Comparison of ENCODE assay signal across 16 cellular contexts in genomic region chr14:101480022-101480746, GRCh38.
DNase-seq lines count a peak whose midpoint lies in the region; ATAC-seq and TF ChIP-seq lines count a peak whose summit lies in the region.
"Had no signal": no experiment of that assay in that cellular context is flagged by ENCODE, and none has a peak within 500 bp of the region (broad histone marks: within the 10 kb centered on the region; RNA-seq: fewer than 3 reads in every experiment).

No MANE protein-coding gene starts in this region.

- no peak overlapping the region for H3K4me3 ChIP-seq in gastroesophageal sphincter
- H3K4me3 ChIP-seq: GM12878, pancreas had no signal

- CTCF ChIA-PET in activated CD8-positive, alpha-beta memory T cell treated with anti-CD3 and anti-CD28 coated beads, Interleukin-2, amount 10 ng/mL, durations not matched to agents 7 days and 5 days (lab: Charles Lee) = no interaction called here

- no peaks in the 10 kb centered on the region for H3K36me3 Mint-ChIP-seq in activated CD8-positive, alpha-beta memory T cell treated with anti-CD3 and anti-CD28 coated beads, Interleukin-2, amount 10 ng/mL, durations not matched to agents 7 days and 5 days

- no peak for TF ChIP-seq POLR2A in gastroesophageal sphincter (IDR thresholded peaks at IDR 0.05)

- H3K4me1 Mint-ChIP-seq in activated CD8-positive, alpha-beta memory T cell treated with anti-CD3 and anti-CD28 coated beads, Interleukin-2, amount 10 ng/mL, durations not matched to agents 7 days and 5 days = no peaks in the 10 kb centered on the region
- H3K4me1 Mint-ChIP-seq: central memory CD8-positive, alpha-beta T cell had no signal

- DNase-seq in NCI-H1436 (lab: John Stamatoyannopoulos, UW) (peak; percentile 16), NCI-H1436 treated with DMSO at 0.1 percent for 48 hours (lab: John Stamatoyannopoulos, UW) (no peak), NCI-H187 treated with DMSO at 0.1 percent for 48 hours (lab: John Stamatoyannopoulos, UW) (peak; percentile 79), sciatic nerve (ENCODE audit: low spot score) (peak; percentile 45), activated gamma-delta T cell (lab: John Stamatoyannopoulos, UW) (no peak)
- DNase-seq in activated CD8-positive, alpha-beta memory T cell treated with anti-CD3 and anti-CD28 coated beads, Interleukin-2, amount 10 ng/mL, durations not matched to agents 7 days and 5 days = no peak
- DNase-seq in activated CD8-positive, alpha-beta memory T cell treated with anti-CD3 and anti-CD28 coated beads, Interleukin-2, amount 50 U/mL, for 48 hours = no peak
- DNase-seq: NCI-H1092, NCI-H510A treated with DMSO at 0.1 percent for 48 hours, T-helper 1 cell had no signal

- H3K27ac ChIP-seq in gastroesophageal sphincter = peak overlapping the region in 3 of 4 donors; percentile 17 to 71 (median 64)

- H3K36me3 ChIP-seq in gastroesophageal sphincter = no peaks in the 10 kb centered on the region
- H3K36me3 ChIP-seq: pancreas had no signal

- peaks cover 0 to 24% (median 0%) of the 10 kb centered on the region in 3 donors for H3K9me3 ChIP-seq in gastroesophageal sphincter
- H3K9me3 ChIP-seq: pancreas had no signal

- no peak for TF ChIP-seq CTCF in gastroesophageal sphincter (IDR thresholded peaks at IDR 0.05)

- H3K27me3 ChIP-seq in gastroesophageal sphincter = peaks cover 19% of the 10 kb centered on the region
- H3K27me3 ChIP-seq: pancreas had no signal

- WGBS in gastroesophageal sphincter (ENCODE audit: low coverage in 1 of 2), 2 donors = 65 to 80% methylated on average over 10 to 11 of the region's 12 CpGs

- TF ChIP-seq EP300 in gastroesophageal sphincter (IDR thresholded peaks at IDR 0.05) = no peak

- intact Hi-C loops in sciatic nerve (cut with DNase I) = no loop called here

- peaks cover 0 to 28% (median 4%) of the 10 kb centered on the region in 3 donors for H3K4me1 ChIP-seq in gastroesophageal sphincter

- H3K9me3 Mint-ChIP-seq in activated CD8-positive, alpha-beta memory T cell treated with anti-CD3 and anti-CD28 coated beads, Interleukin-2, amount 10 ng/mL, durations not matched to agents 7 days and 5 days (ENCODE audit: low read depth) = no peaks in the 10 kb centered on the region
- H3K9me3 Mint-ChIP-seq: central memory CD8-positive, alpha-beta T cell had no signal

- ATAC-seq in gastroesophageal sphincter = no peak
- ATAC-seq in sciatic nerve = peak; percentile 9
- ATAC-seq in activated CD8-positive, alpha-beta memory T cell treated with anti-CD3 and anti-CD28 coated beads, Interleukin-2, amount 10 ng/mL, durations not matched to agents 7 days and 5 days = no peak
- ATAC-seq: GM12878 had no signal

- H3K27me3 Mint-ChIP-seq in activated CD8-positive, alpha-beta memory T cell treated with anti-CD3 and anti-CD28 coated beads, Interleukin-2, amount 10 ng/mL, durations not matched to agents 7 days and 5 days = peaks cover 6% of the 10 kb centered on the region

- H3K4me3 Mint-ChIP-seq in activated CD8-positive, alpha-beta memory T cell treated with anti-CD3 and anti-CD28 coated beads, Interleukin-2, amount 10 ng/mL, durations not matched to agents 7 days and 5 days = no peak overlapping the region
- H3K4me3 Mint-ChIP-seq: CD4-positive, alpha-beta T cell; central memory CD8-positive, alpha-beta T cell; H9 had no signal

- no peak overlapping the region for H3K27ac Mint-ChIP-seq in activated CD8-positive, alpha-beta memory T cell treated with anti-CD3 and anti-CD28 coated beads, Interleukin-2, amount 10 ng/mL, durations not matched to agents 7 days and 5 days
- H3K27ac Mint-ChIP-seq: CD4-positive, alpha-beta T cell; H9 had no signal

Comparison
In these comparisons a context has a peak if more than half of its experiments do, and no peak if none do; other contexts are left out.
1. DNase-seq: peak in NCI-H1436 (single experiment), NCI-H187 treated with DMSO at 0.1 percent for 48 hours (single experiment) and sciatic nerve (single experiment); none in NCI-H1436 treated with DMSO at 0.1 percent for 48 hours (single experiment), activated CD8-positive, alpha-beta memory T cell treated with anti-CD3 and anti-CD28 coated beads, Interleukin-2, amount 10 ng/mL, durations not matched to agents 7 days and 5 days (single experiment), activated CD8-positive, alpha-beta memory T cell treated with anti-CD3 and anti-CD28 coated beads, Interleukin-2, amount 50 U/mL, for 48 hours (single experiment) and activated gamma-delta T cell (single experiment).